Comparison of ENCODE assay signal across 1 cellular context in genomic region chr17:57985675-57985974, GRCh38.
A peak's percentile ranks its signal among the peaks of the same experiment; 100 is the strongest.
TF ChIP-seq lines count a peak whose summit lies in the region.

No MANE protein-coding gene starts in this region.

TF ChIP-seq in HCT116, 20 proteins besides CTCF, POLR2A, EP300 and RAD21 (continued from another document):
- no peak for TF ChIP-seq REST (IDR thresholded peaks at IDR 0.05; ENCODE audit: low read depth)
- TF ChIP-seq SIN3A (IDR thresholded peaks at IDR 0.05; ENCODE audit: low read depth), result 0 out of 2 replicates have a peak, but pooled peaks have one; percentile 30
- no peak for TF ChIP-seq ZFX (IDR thresholded peaks at IDR 0.05)
- TF ChIP-seq SP1 (IDR thresholded peaks at IDR 0.05; ENCODE audit: low read depth), result peak; percentile 60; the same call in 1 of the 2 replicates
- TF ChIP-seq CBX3 (IDR thresholded peaks at IDR 0.05; ENCODE audit: low read depth), result peak; percentile 45; the same call in 1 of the 2 replicates
- TF ChIP-seq POLR2AphosphoS5 (IDR thresholded peaks at IDR 0.05; ENCODE audit: low read depth, low read length), result 0 out of 2 replicates have a peak, but pooled peaks have one; percentile 38
- 0 out of 2 replicates have a peak, but pooled peaks have one; percentile 18 for TF ChIP-seq EGR1 (IDR thresholded peaks at IDR 0.05; ENCODE audit: low read depth)
- TF ChIP-seq JUND (IDR thresholded peaks at IDR 0.05), result peak; percentile 78
- peak; percentile 75 for TF ChIP-seq FOSL1 (IDR thresholded peaks at IDR 0.05; ENCODE audit: low read depth)
- TF ChIP-seq CEBPB (IDR thresholded peaks at IDR 0.05; ENCODE audit: low read depth), result peak; percentile 76
- TF ChIP-seq EZH2phosphoT487 (IDR thresholded peaks at IDR 0.05; ENCODE audit: borderline replicate concordance), result no peak
- no peak for TF ChIP-seq MAX (IDR thresholded peaks at IDR 0.05)
- TF ChIP-seq SRF (IDR thresholded peaks at IDR 0.05; ENCODE audit: low read depth), result peak; percentile 36; the same call in 1 of the 2 replicates
